In genomic region chr4:85741921-85742591, GRCh38 we compare ENCODE assay signal across 8 cellular contexts.
DNase-seq lines count a peak whose midpoint lies in the region; ATAC-seq and TF ChIP-seq lines count a peak whose summit lies in the region.
"Had no signal": no experiment of that assay in that cellular context is flagged by ENCODE, and none has a peak within 500 bp of the region (broad histone marks: within the 10 kb centered on the region; RNA-seq: fewer than 3 reads in every experiment).

No MANE protein-coding gene starts in this region.

- CTCF ChIA-PET in RWPE1 (lab: Yijun Ruan, JAX): no interaction called here

- no peak for TF ChIP-seq CTCF in RWPE1 (conservative IDR thresholded peaks at IDR 0.05; ENCODE audit: low read depth)
- TF ChIP-seq CTCF in heart right ventricle (IDR thresholded peaks at IDR 0.05): no peak

- H3K9me3 ChIP-seq in heart right ventricle: no peaks in the 10 kb centered on the region

- H3K36me3 Mint-ChIP-seq in stimulated activated memory B cell treated with anti-CD40 and anti-IgM and Interleukin-4, amounts not matched to agents 10 μg/mL and 1 μg/mL and 100 μg/mL, for 72 hours: peaks cover 27% of the 10 kb centered on the region
- no peaks in the 10 kb centered on the region for H3K36me3 Mint-ChIP-seq in activated T-helper 2 cell treated with anti-CD3 and anti-CD28 coated beads, Interferon-gamma antibody, Interleukin-2, Interleukin-4, amounts not matched to agents 10 μg/mL and 5 μg/mL and 100 μg/mL, durations not matched to agents 14 hours and 24 hours and 36 hours (ENCODE audit: low read depth)

- no peaks in the 10 kb centered on the region for H3K9me3 Mint-ChIP-seq in stimulated activated memory B cell treated with anti-CD40 and anti-IgM and Interleukin-4, amounts not matched to agents 10 μg/mL and 1 μg/mL and 100 μg/mL, for 72 hours
- H3K9me3 Mint-ChIP-seq in activated T-helper 2 cell treated with anti-CD3 and anti-CD28 coated beads, Interferon-gamma antibody, Interleukin-2, Interleukin-4, amounts not matched to agents 10 μg/mL and 5 μg/mL and 100 μg/mL, durations not matched to agents 14 hours and 24 hours and 36 hours: no peaks in the 10 kb centered on the region

- H3K27ac Mint-ChIP-seq in stimulated activated memory B cell treated with anti-CD40 and anti-IgM and Interleukin-4, amounts not matched to agents 10 μg/mL and 1 μg/mL and 100 μg/mL, for 72 hours: peak overlapping the region; percentile 85
- no peak overlapping the region for H3K27ac Mint-ChIP-seq in activated T-helper 2 cell treated with anti-CD3 and anti-CD28 coated beads, Interferon-gamma antibody, Interleukin-2, Interleukin-4, amounts not matched to agents 10 μg/mL and 5 μg/mL and 100 μg/mL, durations not matched to agents 14 hours and 24 hours and 36 hours
- H3K27ac Mint-ChIP-seq: naive thymus-derived CD4-positive, alpha-beta T cell had no signal

- H3K27ac ChIP-seq in RWPE1 (peak overlapping the region; percentile 40; the same call in 1 of the 2 replicates), heart right ventricle (peak overlapping the region in 6 of 10 donors; percentile 15 to 89 (median 32))

- H3K27me3 Mint-ChIP-seq in stimulated activated memory B cell treated with anti-CD40 and anti-IgM and Interleukin-4, amounts not matched to agents 10 μg/mL and 1 μg/mL and 100 μg/mL, for 72 hours: no peaks in the 10 kb centered on the region
- H3K27me3 Mint-ChIP-seq in activated T-helper 2 cell treated with anti-CD3 and anti-CD28 coated beads, Interferon-gamma antibody, Interleukin-2, Interleukin-4, amounts not matched to agents 10 μg/mL and 5 μg/mL and 100 μg/mL, durations not matched to agents 14 hours and 24 hours and 36 hours (ENCODE audit: low read depth): no peaks in the 10 kb centered on the region
- H3K27me3 Mint-ChIP-seq: naive thymus-derived CD4-positive, alpha-beta T cell had no signal

- DNase-seq in NCI-H1092 (lab: John Stamatoyannopoulos, UW) (peak; percentile 32), RWPE1 (ENCODE audit: low spot score) (no peak), heart right ventricle (peak; percentile 36 to 39), NCI-H774 (lab: John Stamatoyannopoulos, UW) (no peak)
- DNase-seq in activated T-helper 2 cell treated with anti-CD3 and anti-CD28 coated beads, Interferon-gamma antibody, Interleukin-2, Interleukin-4, amounts not matched to agents 10 μg/mL and 5 μg/mL and 100 μg/mL, durations not matched to agents 14 hours and 24 hours and 36 hours (ENCODE audit: low spot score): no peak
- DNase-seq: naive thymus-derived CD4-positive, alpha-beta T cell had no signal

- POLR2A ChIA-PET in RWPE1 (lab: Yijun Ruan, JAX; ENCODE audit: low non-redundant PET): no interaction called here

- peak overlapping the region; percentile 11 for H3K4me3 Mint-ChIP-seq in stimulated activated memory B cell treated with anti-CD40 and anti-IgM and Interleukin-4, amounts not matched to agents 10 μg/mL and 1 μg/mL and 100 μg/mL, for 72 hours
- no peak overlapping the region for H3K4me3 Mint-ChIP-seq in activated T-helper 2 cell treated with anti-CD3 and anti-CD28 coated beads, Interferon-gamma antibody, Interleukin-2, Interleukin-4, amounts not matched to agents 10 μg/mL and 5 μg/mL and 100 μg/mL, durations not matched to agents 14 hours and 24 hours and 36 hours (ENCODE audit: low read depth)
- H3K4me3 Mint-ChIP-seq: naive thymus-derived CD4-positive, alpha-beta T cell had no signal

- intact Hi-C loops in heart right ventricle (cut with DNase I): loop anchor here (5.0 to 10.0 kb wide), 13 partner anchors 87 to 657 kb away; partner anchors contain the start of gene ARHGAP24 (in 1 of the 10)
- intact Hi-C loops in activated T-helper 2 cell treated with anti-CD3 and anti-CD28 coated beads, Interferon-gamma antibody, Interleukin-2, Interleukin-4, amounts not matched to agents 10 μg/mL and 5 μg/mL and 100 μg/mL, durations not matched to agents 14 hours and 24 hours and 36 hours (cut with micrococcal nuclease): no loop called here

- peaks cover 0 to 62% (median 19%) of the 10 kb centered on the region in 9 donors for H3K4me1 ChIP-seq in heart right ventricle

- H3K4me3 ChIP-seq in heart right ventricle: no peak overlapping the region

- H3K36me3 ChIP-seq in heart right ventricle: no peaks in the 10 kb centered on the region

- peaks cover 79% of the 10 kb centered on the region for H3K4me1 Mint-ChIP-seq in stimulated activated memory B cell treated with anti-CD40 and anti-IgM and Interleukin-4, amounts not matched to agents 10 μg/mL and 1 μg/mL and 100 μg/mL, for 72 hours
- no peaks in the 10 kb centered on the region for H3K4me1 Mint-ChIP-seq in activated T-helper 2 cell treated with anti-CD3 and anti-CD28 coated beads, Interferon-gamma antibody, Interleukin-2, Interleukin-4, amounts not matched to agents 10 μg/mL and 5 μg/mL and 100 μg/mL, durations not matched to agents 14 hours and 24 hours and 36 hours (ENCODE audit: low read depth)

- no peaks in the 10 kb centered on the region for H3K27me3 ChIP-seq in heart right ventricle

- WGBS in heart right ventricle, 2 donors: 42 to 54% methylated on average over 5 of the region's 5 CpGs

- ATAC-seq in heart right ventricle: peak in 6 of 8 donors; percentile 34 to 82 (median 46)
- no peak for ATAC-seq in stimulated activated memory B cell treated with anti-CD40 and anti-IgM and Interleukin-4, amounts not matched to agents 10 μg/mL and 1 μg/mL and 100 μg/mL, for 72 hours
- ATAC-seq in activated CD4-positive, CD25-positive, alpha-beta regulatory T cell treated with anti-CD3 and anti-CD28 coated beads, Interleukin-2, amount 50 U/mL, for 24 hours: no peak
- ATAC-seq: naive thymus-derived CD4-positive, alpha-beta T cell had no signal

Comparison
In these comparisons a context has a peak if more than half of its experiments do, and no peak if none do; other contexts are left out.
1. DNase-seq: peak in NCI-H1092 (single experiment) and heart right ventricle (2 of 2); none in RWPE1 (single experiment), activated T-helper 2 cell treated with anti-CD3 and anti-CD28 coated beads, Interferon-gamma antibody, Interleukin-2, Interleukin-4, amounts not matched to agents 10 μg/mL and 5 μg/mL and 100 μg/mL, durations not matched to agents 14 hours and 24 hours and 36 hours (single experiment) and NCI-H774 (single experiment).
2. ATAC-seq: peak in heart right ventricle (6 of 8); none in stimulated activated memory B cell treated with anti-CD40 and anti-IgM and Interleukin-4, amounts not matched to agents 10 μg/mL and 1 μg/mL and 100 μg/mL, for 72 hours (single experiment) and activated CD4-positive, CD25-positive, alpha-beta regulatory T cell treated with anti-CD3 and anti-CD28 coated beads, Interleukin-2, amount 50 U/mL, for 24 hours (0 of 2).